In genomic region chr20:23118766-23119165, GRCh38 we compare ENCODE assay signal across 21 cellular contexts. TPM values are rescaled to one million over a fixed set of nuclear protein-coding genes. Genes with fewer than 3 reads are reported as not detected.
DNase-seq lines count a peak whose midpoint lies in the region; ATAC-seq and TF ChIP-seq lines count a peak whose summit lies in the region.
"Had no signal": no experiment of that assay in that cellular context is flagged by ENCODE, and none has a peak within 500 bp of the region (broad histone marks: within the 10 kb centered on the region; RNA-seq: fewer than 3 reads in every experiment).

No MANE protein-coding gene starts in this region.

- H3K36me3 ChIP-seq in BLaER1 (no peaks in the 10 kb centered on the region), DND-41 (ENCODE audit: insufficient read depth, low read length) (no peaks in the 10 kb centered on the region), esophagus squamous epithelium (no peaks in the 10 kb centered on the region)

- peak overlapping the region; percentile 69; the same call in 1 of the 2 replicates for H3K27ac ChIP-seq in BLaER1
- H3K27ac ChIP-seq in DND-41 (ENCODE audit: low read length): peak overlapping the region; percentile 94
- H3K27ac ChIP-seq in esophagus squamous epithelium: peak overlapping the region; percentile 75 to 83 (median 80)

- no peak overlapping the region for H2AFZ ChIP-seq in DND-41 (ENCODE audit: low read depth, low read length)

- TF ChIP-seq CTCF in DND-41 (IDR thresholded peaks at IDR 0.05; ENCODE audit: borderline replicate concordance, extremely low read depth, low read length, poor library complexity, severe bottlenecking) (no peak), esophagus squamous epithelium (IDR thresholded peaks at IDR 0.05) (no peak)

- H3K4me1 ChIP-seq in BLaER1: peaks cover 84% of the 10 kb centered on the region
- peaks cover 99% of the 10 kb centered on the region for H3K4me1 ChIP-seq in DND-41 (ENCODE audit: insufficient read depth, low read length)
- H3K4me1 ChIP-seq in esophagus squamous epithelium: peaks cover 28 to 80% (median 55%) of the 10 kb centered on the region in 3 donors

- no peaks in the 10 kb centered on the region for H3K27me3 ChIP-seq in BLaER1
- H3K27me3 ChIP-seq in DND-41 (ENCODE audit: insufficient read depth, low read length, poor library complexity): no peaks in the 10 kb centered on the region
- no peaks in the 10 kb centered on the region for H3K27me3 ChIP-seq in esophagus squamous epithelium

- WGBS in esophagus squamous epithelium, 2 donors: 65 to 72% methylated on average over 4 to 6 of the region's 9 CpGs

- peaks cover 19% of the 10 kb centered on the region for H3K79me2 ChIP-seq in DND-41 (ENCODE audit: insufficient read depth, low read length)

- intact Hi-C loops in esophagus squamous epithelium (cut with DNase I): no loop called here
- intact Hi-C loops in posterior vena cava (cut with DNase I): no loop called here

- no peak overlapping the region for H3K4me3 ChIP-seq in BLaER1
- no peak overlapping the region for H3K4me3 ChIP-seq in DND-41 (ENCODE audit: low read depth in 1 of 2, low read length in 2 of 2)
- no peak overlapping the region for H3K4me3 ChIP-seq in esophagus squamous epithelium

- DNase-seq in DND-41: no peak
- no peak for DNase-seq in esophagus squamous epithelium (lab: John Stamatoyannopoulos, UW)
- DNase-seq in posterior vena cava (ENCODE audit: low spot score): peak; percentile 55
- DNase-seq in T-helper 9 cell: no peak
- DNase-seq: C1 segment of cervical spinal cord, DMS79, HCEC 1CT, MM.1S, NCI-H1092, NCI-H146, NCI-H2029 treated with DMSO at 0.1 percent for 48 hours, NCI-H446 treated with DMSO at 0.1 percent for 48 hours, NCI-H69, OCI-M1, SIG-M5 had no signal

- H3K9ac ChIP-seq in BLaER1 (peak overlapping the region; percentile 45; the same call in 1 of the 2 replicates), DND-41 (ENCODE audit: low read depth, low read length) (0 out of 2 replicates have a peak overlapping the region, but pooled peaks have one; percentile 12)

- H3K9me3 ChIP-seq in BLaER1 (no peaks in the 10 kb centered on the region), DND-41 (ENCODE audit: insufficient read depth, low read length, severe bottlenecking) (no peaks in the 10 kb centered on the region), esophagus squamous epithelium (no peaks in the 10 kb centered on the region)

- H3K4me2 ChIP-seq in BLaER1 (peak overlapping the region; percentile 83), DND-41 (ENCODE audit: insufficient read depth, low read length) (no peak overlapping the region)

- H4K20me1 ChIP-seq in BLaER1 (no peaks in the 10 kb centered on the region), DND-41 (ENCODE audit: insufficient read depth, low read length) (no peaks in the 10 kb centered on the region)

- no peak for TF ChIP-seq POLR2A in esophagus squamous epithelium (IDR thresholded peaks at IDR 0.05)

- ATAC-seq in DND-41 (ENCODE audit: insufficient read depth, low read depth) (no peak), GM19452 (IDR thresholded peaks at IDR 0.05; ENCODE audit: unreplicated experiment) (no peak), GM21526 (IDR thresholded peaks at IDR 0.05; ENCODE audit: low FRiP score, unreplicated experiment) (no peak), GM21717 (IDR thresholded peaks at IDR 0.05; ENCODE audit: unreplicated experiment) (no peak)
- ATAC-seq: SK-N-SH treated with all-trans-retinoic acid at 6 μM for 48 hours had no signal

RNA-seq across cellular contexts. Expression of gene CD93, which starts 32.6 kb away (rescaled TPM):
- 10 to 100 TPM in 2 of 4 donors, 1 to 10 TPM in 2; 4.5 to 22.9 (median 14.6) TPM for total RNA-seq in esophagus squamous epithelium
- total RNA-seq in posterior vena cava: 10 to 100 TPM; 79.4 to 88.2 TPM
- total RNA-seq: LHCN-M2 had no signal
